ENCODE assay signal across 23 cellular contexts in the genomic region with DNA sequence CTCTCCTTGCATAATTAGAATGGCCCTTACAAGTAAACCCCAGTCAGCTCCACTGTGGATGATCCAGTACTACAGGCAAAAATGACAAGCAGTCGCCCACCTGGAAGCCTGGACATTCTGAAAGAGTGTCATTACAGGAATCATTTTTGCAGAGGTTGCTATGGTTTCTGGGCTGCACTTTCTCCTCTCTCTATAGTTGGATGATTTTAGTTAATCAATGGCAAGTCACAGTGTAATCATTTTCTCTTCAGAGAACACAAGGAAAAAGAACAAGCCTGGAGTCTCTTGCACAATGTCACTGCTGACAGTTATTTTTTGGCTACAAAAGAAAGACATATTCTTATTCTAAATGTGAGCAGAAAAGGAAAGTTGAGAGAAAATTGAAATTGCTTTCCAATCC.
"Had no signal": no experiment of that assay in that cellular context is flagged by ENCODE, and none has a peak within 500 bp of the region (broad histone marks: within the 10 kb centered on the region; RNA-seq: fewer than 3 reads in every experiment).

No MANE protein-coding gene starts in this region.

- H3K9ac ChIP-seq: parathyroid adenoma had no signal

- H3K9me3 ChIP-seq: breast epithelium, esophagus muscularis mucosa, right lobe of liver, tibial nerve had no signal

- H3K36me3 ChIP-seq: breast epithelium, esophagus muscularis mucosa, heart left ventricle, right lobe of liver, tibial nerve had no signal

- H2AFZ ChIP-seq: parathyroid adenoma had no signal

- H3K27ac ChIP-seq: breast epithelium, esophagus muscularis mucosa, foreskin keratinocyte, heart left ventricle, parathyroid adenoma, right lobe of liver, tibial nerve, VCaP had no signal

- DNase-seq: activated CD4-positive, alpha-beta memory T cell treated with anti-CD3 and anti-CD28 coated beads, Interleukin-2, amount 10 ng/mL, durations not matched to agents 7 days and 5 days; activated CD4-positive, alpha-beta T cell treated with anti-CD3 and anti-CD28 coated beads for 48 hours; activated CD8-positive, alpha-beta memory T cell treated with anti-CD3 and anti-CD28 coated beads, Interleukin-2, amount 50 U/mL, for 48 hours; activated gamma-delta T cell treated with Interleukin-2 at 50 U/mL for 16 hours; activated naive CD4-positive, alpha-beta T cell treated with anti-CD3 and anti-CD28 coated beads, Interleukin-2, amount 50 U/mL, for 16 hours; activated T-cell treated with anti-CD3 and anti-CD28 coated beads, Interleukin-2, amount 50 U/mL, for 24 hours; amygdala; endodermal cell; foreskin keratinocyte; heart left ventricle; immature natural killer cell; left cardiac atrium; naive B cell; occipital lobe; right lobe of liver; stimulated activated CD4-positive, alpha-beta T cell treated with anti-CD3 and anti-CD28 coated beads, Interleukin-2, amount 100 ng/mL, for 48 hours; stimulated activated naive CD4-positive, alpha-beta T cell treated with Interleukin-2 at 50 U/mL for 16 hours; T-helper 1 cell had no signal

- H3K27me3 ChIP-seq: breast epithelium, esophagus muscularis mucosa, foreskin keratinocyte, right lobe of liver, tibial nerve had no signal

- H3K79me2 ChIP-seq: parathyroid adenoma had no signal

- H3K4me1 ChIP-seq: breast epithelium, esophagus muscularis mucosa, foreskin keratinocyte, heart left ventricle, parathyroid adenoma, right lobe of liver, tibial nerve had no signal

- H3K4me3 ChIP-seq: breast epithelium, esophagus muscularis mucosa, heart left ventricle, right lobe of liver, tibial nerve had no signal
